ENCODE assay signal across 14 cellular contexts in genomic region chr13:44474122-44474910, GRCh38.
DNase-seq lines count a peak whose midpoint lies in the region; ATAC-seq and TF ChIP-seq lines count a peak whose summit lies in the region.
"Had no signal": no experiment of that assay in that cellular context is flagged by ENCODE, and none has a peak within 500 bp of the region (broad histone marks: within the 10 kb centered on the region; RNA-seq: fewer than 3 reads in every experiment).

No MANE protein-coding gene starts in this region.

- POLR2A ChIA-PET in SK-N-SH (lab: Yijun Ruan, JAX): no interaction called here

- H3K9me3 ChIP-seq in cardiac muscle cell (ENCODE audit: low read depth): no peaks in the 10 kb centered on the region
- no peaks in the 10 kb centered on the region for H3K9me3 ChIP-seq in SK-N-SH
- H3K9me3 ChIP-seq in tibial artery: no peaks in the 10 kb centered on the region
- H3K9me3 ChIP-seq: SJSA1 had no signal

- DNase-seq in cardiac muscle cell (ENCODE audit: low read depth in 1 of 2, low spot score in 1 of 2) (peak; percentile 12 to 31), Right ventricle myocardium inferior (ENCODE audit: missing footprints) (no peak), SK-N-SH (no peak), foreskin melanocyte (peak; percentile 36), tibial artery (no peak), NAMALWA (ENCODE audit: low spot score) (no peak)
- DNase-seq in activated CD8-positive, alpha-beta memory T cell treated with anti-CD3 and anti-CD28 coated beads, Interleukin-2, amount 10 ng/mL, durations not matched to agents 7 days and 5 days: no peak
- DNase-seq in stimulated activated CD4-positive, alpha-beta T cell treated with anti-CD3 and anti-CD28 coated beads, Interleukin-2, amount 100 ng/mL, for 24 hours: no peak
- DNase-seq: NCI-H524 treated with DMSO at 0.1 percent for 48 hours; stimulated activated CD4-positive, alpha-beta T cell treated with anti-CD3 and anti-CD28 coated beads, Interleukin-4, amount 100 ng/mL, for 4 hours had no signal

- no peak for ATAC-seq in Right ventricle myocardium inferior
- ATAC-seq in activated CD8-positive, alpha-beta memory T cell treated with anti-CD3 and anti-CD28 coated beads, Interleukin-2, amount 10 ng/mL, durations not matched to agents 7 days and 5 days: no peak
- ATAC-seq: activated CD4-positive, CD25-positive, alpha-beta regulatory T cell treated with anti-CD3 and anti-CD28 coated beads, Interleukin-2, amount 50 U/mL, for 24 hours had no signal

- no peak overlapping the region for H2AFZ ChIP-seq in SK-N-SH (ENCODE audit: low read depth)
- H2AFZ ChIP-seq: parathyroid adenoma had no signal

- CTCF ChIA-PET in SK-N-SH (lab: Yijun Ruan, JAX): interaction anchor here (0.6 to 6.5 kb wide), 7 partner anchors 9 to 569 kb away, joined by 3 to 47 read pairs (median 4); no protein-coding TSS in a partner anchor
- CTCF ChIA-PET in activated CD8-positive, alpha-beta memory T cell treated with anti-CD3 and anti-CD28 coated beads, Interleukin-2, amount 10 ng/mL, durations not matched to agents 7 days and 5 days (lab: Charles Lee): interaction anchor here (0.6 to 0.9 kb wide), 3 partner anchors 9 to 569 kb away, joined by 3 to 7 read pairs (median 5); no protein-coding TSS in a partner anchor

- H3K9me2 ChIP-seq in SK-N-SH: no peaks in the 10 kb centered on the region

- H3K27me3 ChIP-seq in cardiac muscle cell (no peaks in the 10 kb centered on the region), SK-N-SH (ENCODE audit: insufficient read depth) (no peaks in the 10 kb centered on the region), tibial artery (no peaks in the 10 kb centered on the region)
- H3K27me3 ChIP-seq: SJSA1 had no signal

- H4K20me1 ChIP-seq in SK-N-SH (ENCODE audit: insufficient read depth): no peaks in the 10 kb centered on the region; the same call in 1 of the 2 replicates

- H3K27ac ChIP-seq in cardiac muscle cell: peak overlapping the region; percentile 89
- peak overlapping the region in 1 of 2 experiments; percentile 45; a peak in 2 of 4 replicates for H3K27ac ChIP-seq in SK-N-SH (ENCODE audit: low read depth in 2 of 2, low read length in 1 of 2)
- peak overlapping the region; percentile 39 to 55 for H3K27ac ChIP-seq in tibial artery
- H3K27ac ChIP-seq: parathyroid adenoma, SJSA1 had no signal

- no peak overlapping the region for H3K27ac Mint-ChIP-seq in activated CD8-positive, alpha-beta memory T cell treated with anti-CD3 and anti-CD28 coated beads, Interleukin-2, amount 10 ng/mL, durations not matched to agents 7 days and 5 days
- H3K27ac Mint-ChIP-seq: activated T-helper 1 cell treated with anti-CD3 and anti-CD28 coated beads, Interleukin-12 subunit alpha, Interleukin-12 subunit beta, Interleukin-2, Interleukin-4 antibody, amounts not matched to agents 30 ng/mL and 10 ng/mL and 1 ng/mL, durations not matched to agents 14 hours and 24 hours and 36 hours had no signal

- no peak for TF ChIP-seq EP300 in SK-N-SH (IDR thresholded peaks at IDR 0.05; ENCODE audit: borderline replicate concordance in 1 of 2, low read depth in 1 of 2, low read length in 1 of 2)

- peaks cover 31% of the 10 kb centered on the region for H3F3A ChIP-seq in SK-N-SH (replicated peaks; ENCODE audit: insufficient read depth)

- TF ChIP-seq CTCF in cardiac muscle cell (IDR thresholded peaks at IDR 0.05; ENCODE audit: low read depth, low read length): no peak
- TF ChIP-seq CTCF in SK-N-SH (IDR thresholded peaks at IDR 0.05): no peak
- TF ChIP-seq CTCF in tibial artery (IDR thresholded peaks at IDR 0.05): peak in 1 of 2 experiments; percentile 12

- H3K4me3 ChIP-seq in cardiac muscle cell: peak overlapping the region; percentile 14
- H3K4me3 ChIP-seq in SK-N-SH (ENCODE audit: low read depth in 2 of 2, low read length in 1 of 2): no peak overlapping the region
- H3K4me3 ChIP-seq in tibial artery: no peak overlapping the region
- H3K4me3 ChIP-seq: SJSA1 had no signal

- no peaks in the 10 kb centered on the region for H3K9me3 Mint-ChIP-seq in activated CD8-positive, alpha-beta memory T cell treated with anti-CD3 and anti-CD28 coated beads, Interleukin-2, amount 10 ng/mL, durations not matched to agents 7 days and 5 days (ENCODE audit: low read depth)
- H3K9me3 Mint-ChIP-seq: activated T-helper 1 cell treated with anti-CD3 and anti-CD28 coated beads, Interleukin-12 subunit alpha, Interleukin-12 subunit beta, Interleukin-2, Interleukin-4 antibody, amounts not matched to agents 30 ng/mL and 10 ng/mL and 1 ng/mL, durations not matched to agents 14 hours and 24 hours and 36 hours had no signal

- H3K4me2 ChIP-seq in SK-N-SH: peak overlapping the region; percentile 21

- peak overlapping the region; percentile 5; the same call in 1 of the 2 replicates for H3K9ac ChIP-seq in SK-N-SH
- H3K9ac ChIP-seq: parathyroid adenoma had no signal

- H3K36me3 ChIP-seq in cardiac muscle cell (no peaks in the 10 kb centered on the region), SK-N-SH (replicated peaks in 1 of 2; ENCODE audit: control insufficient read depth in 1 of 2, insufficient read depth in 2 of 2, low read length in 1 of 2) (no peaks in the 10 kb centered on the region), tibial artery (no peaks in the 10 kb centered on the region)
- H3K36me3 ChIP-seq: SJSA1 had no signal

- intact Hi-C loops in Right ventricle myocardium inferior (cut with DNase I): no loop called here
- intact Hi-C loops in tibial artery (cut with DNase I; ENCODE audit: low total_unique reads): loop anchor here (5.0 to 10.0 kb wide), 2 partner anchors 37 to 570 kb away; no protein-coding TSS in a partner anchor

- no peaks in the 10 kb centered on the region for H3K36me3 Mint-ChIP-seq in activated CD8-positive, alpha-beta memory T cell treated with anti-CD3 and anti-CD28 coated beads, Interleukin-2, amount 10 ng/mL, durations not matched to agents 7 days and 5 days

- no peak overlapping the region for H3K4me3 Mint-ChIP-seq in activated CD8-positive, alpha-beta memory T cell treated with anti-CD3 and anti-CD28 coated beads, Interleukin-2, amount 10 ng/mL, durations not matched to agents 7 days and 5 days
- H3K4me3 Mint-ChIP-seq: activated T-helper 1 cell treated with anti-CD3 and anti-CD28 coated beads, Interleukin-12 subunit alpha, Interleukin-12 subunit beta, Interleukin-2, Interleukin-4 antibody, amounts not matched to agents 30 ng/mL and 10 ng/mL and 1 ng/mL, durations not matched to agents 14 hours and 24 hours and 36 hours had no signal

- no peaks in the 10 kb centered on the region for H3K4me1 Mint-ChIP-seq in activated CD8-positive, alpha-beta memory T cell treated with anti-CD3 and anti-CD28 coated beads, Interleukin-2, amount 10 ng/mL, durations not matched to agents 7 days and 5 days

- no peak for TF ChIP-seq RAD21 in SK-N-SH (IDR thresholded peaks at IDR 0.05; ENCODE audit: low read length)

- 87% methylated on average over 4 of the region's 4 CpGs for WGBS in SK-N-SH (ENCODE audit: low lambda C conversion rate)

- no peaks in the 10 kb centered on the region for H3K27me3 Mint-ChIP-seq in activated CD8-positive, alpha-beta memory T cell treated with anti-CD3 and anti-CD28 coated beads, Interleukin-2, amount 10 ng/mL, durations not matched to agents 7 days and 5 days

- H3K4me1 ChIP-seq in cardiac muscle cell (ENCODE audit: low read depth): peaks cover 42% of the 10 kb centered on the region
- H3K4me1 ChIP-seq in SK-N-SH (ENCODE audit: control insufficient read depth in 1 of 2, insufficient read depth in 2 of 2, low read depth in 1 of 2, low read length in 1 of 2): peaks cover 7 to 41% of the 10 kb centered on the region in 2 experiments; a peak in 3 of 4 replicates
- H3K4me1 ChIP-seq in tibial artery: peaks cover 0 to 47% (median 9%) of the 10 kb centered on the region in 4 donors
- H3K4me1 ChIP-seq: parathyroid adenoma had no signal

- H3K79me2 ChIP-seq in SK-N-SH (ENCODE audit: insufficient read depth): peaks cover 68% of the 10 kb centered on the region

TF ChIP-seq in SK-N-SH, 30 proteins besides CTCF, POLR2A, EP300 and RAD21:
- TF ChIP-seq ELF1 (IDR thresholded peaks at IDR 0.05) (no peak), JUND (IDR thresholded peaks at IDR 0.05) (peak; percentile 23; the same call in 1 of the 2 replicates)
TF ChIP-seq in SK-N-SH: peak in this region for 1.

Comparison
In these comparisons a context has a peak if more than half of its experiments do, and no peak if none do; other contexts are left out.
1. DNase-seq: peak in cardiac muscle cell (2 of 2) and foreskin melanocyte (single experiment); none in Right ventricle myocardium inferior (single experiment), SK-N-SH (single experiment), tibial artery (0 of 2), NAMALWA (single experiment), activated CD8-positive, alpha-beta memory T cell treated with anti-CD3 and anti-CD28 coated beads, Interleukin-2, amount 10 ng/mL, durations not matched to agents 7 days and 5 days (single experiment) and stimulated activated CD4-positive, alpha-beta T cell treated with anti-CD3 and anti-CD28 coated beads, Interleukin-2, amount 100 ng/mL, for 24 hours (0 of 2).